In genomic region chr14:99789581-99789980, GRCh38 we compare ENCODE assay signal across 18 cellular contexts.
"Had no signal": no experiment of that assay in that cellular context is flagged by ENCODE, and none has a peak within 500 bp of the region (broad histone marks: within the 10 kb centered on the region; RNA-seq: fewer than 3 reads in every experiment).

No MANE protein-coding gene starts in this region.

- H3K27ac ChIP-seq: coronary artery, gastrocnemius medialis, hepatocyte, parathyroid adenoma, suprapubic skin, upper lobe of left lung had no signal

- H3K27ac Mint-ChIP-seq: mesothelial cell of epicardium; stimulated activated effector memory CD8-positive, alpha-beta T cell treated with anti-CD3 and anti-CD28 coated beads, Interleukin-12 subunit alpha, Interleukin-12 subunit beta, amount 100 ng/mL, for 72 hours had no signal

- H3K9me3 ChIP-seq: gastrocnemius medialis, suprapubic skin, upper lobe of left lung had no signal

- H3K4me3 Mint-ChIP-seq: activated T-cell treated with anti-CD3 and anti-CD28 coated beads, Interleukin-2, amount 50 U/mL, for 4 hours; mesothelial cell of epicardium; naive B cell; stimulated activated effector memory CD8-positive, alpha-beta T cell treated with anti-CD3 and anti-CD28 coated beads, Interleukin-12 subunit alpha, Interleukin-12 subunit beta, amount 100 ng/mL, for 72 hours had no signal

- H3K9me3 Mint-ChIP-seq: activated T-cell treated with anti-CD3 and anti-CD28 coated beads, Interleukin-2, amount 50 U/mL, for 4 hours; mesothelial cell of epicardium; naive B cell; stimulated activated effector memory CD8-positive, alpha-beta T cell treated with anti-CD3 and anti-CD28 coated beads, Interleukin-12 subunit alpha, Interleukin-12 subunit beta, amount 100 ng/mL, for 72 hours had no signal

- H3K36me3 Mint-ChIP-seq: mesothelial cell of epicardium; naive B cell; stimulated activated effector memory CD8-positive, alpha-beta T cell treated with anti-CD3 and anti-CD28 coated beads, Interleukin-12 subunit alpha, Interleukin-12 subunit beta, amount 100 ng/mL, for 72 hours had no signal

- ATAC-seq: activated CD4-positive, CD25-positive, alpha-beta regulatory T cell treated with anti-CD3 and anti-CD28 coated beads, Interleukin-2, amount 50 U/mL, for 24 hours; activated T-cell treated with anti-CD3 and anti-CD28 coated beads, Interleukin-2, amount 50 U/mL, for 4 hours; gastrocnemius medialis; SK-N-SH treated with all-trans-retinoic acid at 6 μM for 48 hours; stimulated activated effector memory CD8-positive, alpha-beta T cell treated with anti-CD3 and anti-CD28 coated beads, Interleukin-12 subunit alpha, Interleukin-12 subunit beta, amount 100 ng/mL, for 72 hours had no signal

- H3K27me3 ChIP-seq: gastrocnemius medialis, hepatocyte, suprapubic skin, upper lobe of left lung had no signal

- DNase-seq: activated CD4-positive, alpha-beta T cell treated with anti-CD3 and anti-CD28 coated beads, Interleukin-2, amount 50 U/mL, for 48 hours; activated gamma-delta T cell; activated T-cell treated with anti-CD3 and anti-CD28 coated beads, Interleukin-2, amount 50 U/mL, for 4 hours; central memory CD4-positive, alpha-beta T cell; effector CD8-positive, alpha-beta T cell; gastrocnemius medialis; kidney; naive B cell; small intestine; upper lobe of left lung had no signal

- H3K4me3 ChIP-seq: coronary artery, gastrocnemius medialis, hepatocyte, suprapubic skin, upper lobe of left lung had no signal

- H3K4me1 Mint-ChIP-seq: stimulated activated effector memory CD8-positive, alpha-beta T cell treated with anti-CD3 and anti-CD28 coated beads, Interleukin-12 subunit alpha, Interleukin-12 subunit beta, amount 100 ng/mL, for 72 hours had no signal

- H3K9ac ChIP-seq: parathyroid adenoma had no signal

- H3K36me3 ChIP-seq: gastrocnemius medialis, suprapubic skin, upper lobe of left lung had no signal
